In the genomic region with DNA sequence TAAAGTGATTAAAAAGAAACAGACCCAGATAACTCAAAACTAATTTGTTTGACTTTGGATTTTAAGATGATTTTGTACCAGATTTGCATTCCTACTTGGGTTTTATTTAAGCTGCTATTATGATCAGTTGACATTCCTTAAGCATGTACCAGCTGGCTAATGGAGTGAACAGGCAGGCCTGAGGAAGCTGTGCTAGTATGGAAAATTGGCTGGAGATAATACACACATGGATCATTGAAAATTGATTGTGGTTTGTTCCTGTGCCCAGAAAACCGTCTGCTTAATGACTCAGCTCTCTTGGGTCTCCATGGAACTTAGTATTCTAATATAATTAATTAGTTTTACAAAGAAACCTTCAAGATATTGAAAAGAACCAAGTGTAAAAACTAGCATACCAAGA, we compare ENCODE assay signal across 1 cellular context.
TF ChIP-seq lines count a peak whose summit lies in the region.

No MANE protein-coding gene starts in this region.

TF ChIP-seq in liver, 16 proteins besides CTCF, POLR2A, EP300 and RAD21 (continued from another document):
- TF ChIP-seq, protein P1, sequence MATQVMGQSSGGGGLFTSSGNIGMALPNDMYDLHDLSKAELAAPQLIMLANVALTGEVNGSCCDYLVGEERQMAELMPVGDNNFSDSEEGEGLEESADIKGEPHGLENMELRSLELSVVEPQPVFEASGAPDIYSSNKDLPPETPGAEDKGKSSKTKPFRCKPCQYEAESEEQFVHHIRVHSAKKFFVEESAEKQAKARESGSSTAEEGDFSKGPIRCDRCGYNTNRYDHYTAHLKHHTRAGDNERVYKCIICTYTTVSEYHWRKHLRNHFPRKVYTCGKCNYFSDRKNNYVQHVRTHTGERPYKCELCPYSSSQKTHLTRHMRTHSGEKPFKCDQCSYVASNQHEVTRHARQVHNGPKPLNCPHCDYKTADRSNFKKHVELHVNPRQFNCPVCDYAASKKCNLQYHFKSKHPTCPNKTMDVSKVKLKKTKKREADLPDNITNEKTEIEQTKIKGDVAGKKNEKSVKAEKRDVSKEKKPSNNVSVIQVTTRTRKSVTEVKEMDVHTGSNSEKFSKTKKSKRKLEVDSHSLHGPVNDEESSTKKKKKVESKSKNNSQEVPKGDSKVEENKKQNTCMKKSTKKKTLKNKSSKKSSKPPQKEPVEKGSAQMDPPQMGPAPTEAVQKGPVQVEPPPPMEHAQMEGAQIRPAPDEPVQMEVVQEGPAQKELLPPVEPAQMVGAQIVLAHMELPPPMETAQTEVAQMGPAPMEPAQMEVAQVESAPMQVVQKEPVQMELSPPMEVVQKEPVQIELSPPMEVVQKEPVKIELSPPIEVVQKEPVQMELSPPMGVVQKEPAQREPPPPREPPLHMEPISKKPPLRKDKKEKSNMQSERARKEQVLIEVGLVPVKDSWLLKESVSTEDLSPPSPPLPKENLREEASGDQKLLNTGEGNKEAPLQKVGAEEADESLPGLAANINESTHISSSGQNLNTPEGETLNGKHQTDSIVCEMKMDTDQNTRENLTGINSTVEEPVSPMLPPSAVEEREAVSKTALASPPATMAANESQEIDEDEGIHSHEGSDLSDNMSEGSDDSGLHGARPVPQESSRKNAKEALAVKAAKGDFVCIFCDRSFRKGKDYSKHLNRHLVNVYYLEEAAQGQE (IDR thresholded peaks at IDR 0.05): no peak
- TF ChIP-seq SP1 (IDR thresholded peaks at IDR 0.05) (peak; percentile 17), RXRA (IDR thresholded peaks at IDR 0.05) (no peak), ATF3 (IDR thresholded peaks at IDR 0.05) (no peak), YY1 (IDR thresholded peaks at IDR 0.05) (no peak), FOXA2 (IDR thresholded peaks at IDR 0.05) (no peak), JUND (IDR thresholded peaks at IDR 0.05) (peak; percentile 22 to 30), HNF4A (conservative IDR thresholded peaks at IDR 0.05) (peak in 1 of 2 donors; percentile 29), HNF4G (IDR thresholded peaks at IDR 0.05) (no peak)
